1 cellular context compared by ENCODE assay signal in genomic region chr1:230917284-230918135, GRCh38.
A peak's percentile ranks its signal among the peaks of the same experiment; 100 is the strongest.
TF ChIP-seq lines count a peak whose summit lies in the region.

No MANE protein-coding gene starts in this region.

TF ChIP-seq in K562, 482 proteins besides CTCF, POLR2A, EP300 and RAD21 (continued from another document):
- TF ChIP-seq TAL1 (IDR thresholded peaks at IDR 0.05) (no peak), ZNF224 (CRISPR knock-in tag; IDR thresholded peaks at IDR 0.05) (no peak), ZNF263 (CRISPR knock-in tag; IDR thresholded peaks at IDR 0.05; ENCODE audit: borderline replicate concordance) (peak; percentile 74; the same call in 1 of the 2 replicates), ZNF124 (CRISPR knock-in tag; IDR thresholded peaks at IDR 0.05) (no peak), CTBP1 (IDR thresholded peaks at IDR 0.05; ENCODE audit: borderline replicate concordance) (peak; percentile 42; the same call in 1 of the 2 replicates), NR0B1 (IDR thresholded peaks at IDR 0.05; ENCODE audit: partially characterized antibody) (no peak), ZNF197 (CRISPR knock-in tag; IDR thresholded peaks at IDR 0.05; ENCODE audit: low read depth) (no peak), ZNF165 (CRISPR knock-in tag; IDR thresholded peaks at IDR 0.05; ENCODE audit: borderline replicate concordance) (0 out of 2 replicates have a peak, but pooled peaks have one; percentile 17), NR2C2 (CRISPR knock-in tag; IDR thresholded peaks at IDR 0.05) (0 out of 2 replicates have a peak, but pooled peaks have one; percentile 37), NR2C2 (tag; IDR thresholded peaks at IDR 0.05) (no peak), XRCC5 (IDR thresholded peaks at IDR 0.05; ENCODE audit: low read depth, low read length) (0 out of 2 replicates have a peak, but pooled peaks have one; percentile 63), L3MBTL2 (IDR thresholded peaks at IDR 0.05) (0 out of 2 replicates have a peak, but pooled peaks have one; percentile 15), YBX1 (IDR thresholded peaks at IDR 0.05) (no peak)
- TF ChIP-seq, protein P1, sequence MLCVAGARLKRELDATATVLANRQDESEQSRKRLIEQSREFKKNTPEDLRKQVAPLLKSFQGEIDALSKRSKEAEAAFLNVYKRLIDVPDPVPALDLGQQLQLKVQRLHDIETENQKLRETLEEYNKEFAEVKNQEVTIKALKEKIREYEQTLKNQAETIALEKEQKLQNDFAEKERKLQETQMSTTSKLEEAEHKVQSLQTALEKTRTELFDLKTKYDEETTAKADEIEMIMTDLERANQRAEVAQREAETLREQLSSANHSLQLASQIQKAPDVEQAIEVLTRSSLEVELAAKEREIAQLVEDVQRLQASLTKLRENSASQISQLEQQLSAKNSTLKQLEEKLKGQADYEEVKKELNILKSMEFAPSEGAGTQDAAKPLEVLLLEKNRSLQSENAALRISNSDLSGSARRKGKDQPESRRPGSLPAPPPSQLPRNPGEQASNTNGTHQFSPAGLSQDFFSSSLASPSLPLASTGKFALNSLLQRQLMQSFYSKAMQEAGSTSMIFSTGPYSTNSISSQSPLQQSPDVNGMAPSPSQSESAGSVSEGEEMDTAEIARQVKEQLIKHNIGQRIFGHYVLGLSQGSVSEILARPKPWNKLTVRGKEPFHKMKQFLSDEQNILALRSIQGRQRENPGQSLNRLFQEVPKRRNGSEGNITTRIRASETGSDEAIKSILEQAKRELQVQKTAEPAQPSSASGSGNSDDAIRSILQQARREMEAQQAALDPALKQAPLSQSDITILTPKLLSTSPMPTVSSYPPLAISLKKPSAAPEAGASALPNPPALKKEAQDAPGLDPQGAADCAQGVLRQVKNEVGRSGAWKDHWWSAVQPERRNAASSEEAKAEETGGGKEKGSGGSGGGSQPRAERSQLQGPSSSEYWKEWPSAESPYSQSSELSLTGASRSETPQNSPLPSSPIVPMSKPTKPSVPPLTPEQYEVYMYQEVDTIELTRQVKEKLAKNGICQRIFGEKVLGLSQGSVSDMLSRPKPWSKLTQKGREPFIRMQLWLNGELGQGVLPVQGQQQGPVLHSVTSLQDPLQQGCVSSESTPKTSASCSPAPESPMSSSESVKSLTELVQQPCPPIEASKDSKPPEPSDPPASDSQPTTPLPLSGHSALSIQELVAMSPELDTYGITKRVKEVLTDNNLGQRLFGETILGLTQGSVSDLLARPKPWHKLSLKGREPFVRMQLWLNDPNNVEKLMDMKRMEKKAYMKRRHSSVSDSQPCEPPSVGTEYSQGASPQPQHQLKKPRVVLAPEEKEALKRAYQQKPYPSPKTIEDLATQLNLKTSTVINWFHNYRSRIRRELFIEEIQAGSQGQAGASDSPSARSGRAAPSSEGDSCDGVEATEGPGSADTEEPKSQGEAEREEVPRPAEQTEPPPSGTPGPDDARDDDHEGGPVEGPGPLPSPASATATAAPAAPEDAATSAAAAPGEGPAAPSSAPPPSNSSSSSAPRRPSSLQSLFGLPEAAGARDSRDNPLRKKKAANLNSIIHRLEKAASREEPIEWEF (CRISPR knock-in tag; IDR thresholded peaks at IDR 0.05) = no peak
- TF ChIP-seq, protein P2, sequence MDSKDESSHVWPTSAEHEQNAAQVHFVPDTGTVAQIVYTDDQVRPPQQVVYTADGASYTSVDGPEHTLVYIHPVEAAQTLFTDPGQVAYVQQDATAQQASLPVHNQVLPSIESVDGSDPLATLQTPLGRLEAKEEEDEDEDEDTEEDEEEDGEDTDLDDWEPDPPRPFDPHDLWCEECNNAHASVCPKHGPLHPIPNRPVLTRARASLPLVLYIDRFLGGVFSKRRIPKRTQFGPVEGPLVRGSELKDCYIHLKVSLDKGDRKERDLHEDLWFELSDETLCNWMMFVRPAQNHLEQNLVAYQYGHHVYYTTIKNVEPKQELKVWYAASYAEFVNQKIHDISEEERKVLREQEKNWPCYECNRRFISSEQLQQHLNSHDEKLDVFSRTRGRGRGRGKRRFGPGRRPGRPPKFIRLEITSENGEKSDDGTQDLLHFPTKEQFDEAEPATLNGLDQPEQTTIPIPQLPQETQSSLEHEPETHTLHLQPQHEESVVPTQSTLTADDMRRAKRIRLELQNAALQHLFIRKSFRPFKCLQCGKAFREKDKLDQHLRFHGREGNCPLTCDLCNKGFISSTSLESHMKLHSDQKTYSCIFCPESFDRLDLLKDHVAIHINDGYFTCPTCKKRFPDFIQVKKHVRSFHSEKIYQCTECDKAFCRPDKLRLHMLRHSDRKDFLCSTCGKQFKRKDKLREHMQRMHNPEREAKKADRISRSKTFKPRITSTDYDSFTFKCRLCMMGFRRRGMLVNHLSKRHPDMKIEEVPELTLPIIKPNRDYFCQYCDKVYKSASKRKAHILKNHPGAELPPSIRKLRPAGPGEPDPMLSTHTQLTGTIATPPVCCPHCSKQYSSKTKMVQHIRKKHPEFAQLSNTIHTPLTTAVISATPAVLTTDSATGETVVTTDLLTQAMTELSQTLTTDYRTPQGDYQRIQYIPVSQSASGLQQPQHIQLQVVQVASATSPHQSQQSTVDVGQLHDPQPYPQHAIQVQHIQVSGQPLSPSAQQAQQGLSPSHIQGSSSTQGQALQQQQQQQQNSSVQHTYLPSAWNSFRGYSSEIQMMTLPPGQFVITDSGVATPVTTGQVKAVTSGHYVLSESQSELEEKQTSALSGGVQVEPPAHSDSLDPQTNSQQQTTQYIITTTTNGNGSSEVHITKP (IDR thresholded peaks at IDR 0.05; ENCODE audit: partially characterized antibody) = peak; percentile 75
- TF ChIP-seq, protein P3, sequence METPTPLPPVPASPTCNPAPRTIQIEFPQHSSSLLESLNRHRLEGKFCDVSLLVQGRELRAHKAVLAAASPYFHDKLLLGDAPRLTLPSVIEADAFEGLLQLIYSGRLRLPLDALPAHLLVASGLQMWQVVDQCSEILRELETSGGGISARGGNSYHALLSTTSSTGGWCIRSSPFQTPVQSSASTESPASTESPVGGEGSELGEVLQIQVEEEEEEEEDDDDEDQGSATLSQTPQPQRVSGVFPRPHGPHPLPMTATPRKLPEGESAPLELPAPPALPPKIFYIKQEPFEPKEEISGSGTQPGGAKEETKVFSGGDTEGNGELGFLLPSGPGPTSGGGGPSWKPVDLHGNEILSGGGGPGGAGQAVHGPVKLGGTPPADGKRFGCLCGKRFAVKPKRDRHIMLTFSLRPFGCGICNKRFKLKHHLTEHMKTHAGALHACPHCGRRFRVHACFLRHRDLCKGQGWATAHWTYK (CRISPR knock-in tag; IDR thresholded peaks at IDR 0.05) = no peak
